ENCODE assay signal across 1 cellular context in the genomic region with DNA sequence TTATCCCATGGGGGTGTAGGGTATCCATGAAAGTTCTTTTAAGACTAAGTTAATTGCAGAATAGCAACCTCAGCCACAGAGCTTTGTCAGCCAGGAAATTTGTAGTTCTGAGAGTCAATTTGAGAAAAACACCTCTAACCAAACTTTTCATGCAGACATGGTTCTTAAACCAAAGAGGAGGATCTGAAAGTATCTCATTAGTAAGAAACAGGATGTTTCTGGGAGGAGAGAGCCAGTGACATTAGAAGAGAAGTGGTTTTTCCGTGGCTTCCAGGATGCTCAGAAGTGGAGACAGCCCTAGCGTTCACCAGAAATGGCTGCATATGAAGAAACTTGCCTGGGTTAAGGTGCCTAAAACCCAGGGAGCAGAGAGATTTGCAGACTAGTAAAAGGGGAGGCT.
A peak's percentile ranks its signal among the peaks of the same experiment; 100 is the strongest.
TF ChIP-seq lines count a peak whose summit lies in the region.

No MANE protein-coding gene starts in this region.

TF ChIP-seq in GM12878, 131 proteins besides CTCF, POLR2A, EP300 and RAD21 (continued from another document and continues in another):
- TF ChIP-seq ZBTB40 (IDR thresholded peaks at IDR 0.05; ENCODE audit: borderline replicate concordance) (no peak), MYC (IDR thresholded peaks at IDR 0.05; ENCODE audit: insufficient read depth, insufficient read length, insufficient replicate concordance, low read length, severe bottlenecking) (no peak), HCFC1 (IDR thresholded peaks at IDR 0.05; ENCODE audit: low read length) (no peak), SP1 (IDR thresholded peaks at IDR 0.05; ENCODE audit: low read depth, low read length) (no peak), TAF1 (IDR thresholded peaks at IDR 0.05; ENCODE audit: borderline replicate concordance, low read depth, low read length) (no peak), SMARCA5 (IDR thresholded peaks at IDR 0.05) (no peak), GABPA (IDR thresholded peaks at IDR 0.05; ENCODE audit: low read depth) (no peak), GATAD2B (conservative IDR thresholded peaks at IDR 0.05; ENCODE audit: low read depth) (no peak), CHD4 (IDR thresholded peaks at IDR 0.05) (no peak), MLLT1 (IDR thresholded peaks at IDR 0.05) (no peak), ELK1 (IDR thresholded peaks at IDR 0.05; ENCODE audit: low read depth, low read length) (no peak), PAX5 (IDR thresholded peaks at IDR 0.05; ENCODE audit: borderline replicate concordance, low read depth, low read length) (0 out of 2 replicates have a peak, but pooled peaks have one; percentile 33), IKZF1 (conservative IDR thresholded peaks at IDR 0.05) (peak; percentile 79), FOXM1 (IDR thresholded peaks at IDR 0.05; ENCODE audit: low read depth, low read length) (no peak), LARP7 (IDR thresholded peaks at IDR 0.05) (no peak), PAX8 (IDR thresholded peaks at IDR 0.05) (no peak), MXI1 (IDR thresholded peaks at IDR 0.05; ENCODE audit: low read depth, low read length) (no peak), JUND (IDR thresholded peaks at IDR 0.05; ENCODE audit: low read depth, low read length) (no peak), ESRRA (IDR thresholded peaks at IDR 0.05; ENCODE audit: low read length) (no peak), SREBF2 (IDR thresholded peaks at IDR 0.05; ENCODE audit: low read length) (no peak), KAT2A (conservative IDR thresholded peaks at IDR 0.05; ENCODE audit: control insufficient read depth, low read depth, low read length) (no peak), NR2C1 (IDR thresholded peaks at IDR 0.05) (no peak), NRF1 (conservative IDR thresholded peaks at IDR 0.05; ENCODE audit: low read depth, low read length) (no peak), ZNF622 (IDR thresholded peaks at IDR 0.05) (no peak), TCF12 (IDR thresholded peaks at IDR 0.05; ENCODE audit: low read depth, low read length) (no peak), MTA3 (IDR thresholded peaks at IDR 0.05; ENCODE audit: borderline replicate concordance, low read length) (no peak), IRF3 (IDR thresholded peaks at IDR 0.05) (no peak), BCL11A (IDR thresholded peaks at IDR 0.05; ENCODE audit: low read depth, low read length) (peak; percentile 78; the same call in 1 of the 2 replicates), BMI1 (IDR thresholded peaks at IDR 0.05; ENCODE audit: borderline replicate concordance) (peak; percentile 14; the same call in 1 of the 2 replicates), ASH2L (IDR thresholded peaks at IDR 0.05; ENCODE audit: borderline replicate concordance, low read depth) (no peak), CREM (IDR thresholded peaks at IDR 0.05; ENCODE audit: low read depth) (no peak), DPF2 (IDR thresholded peaks at IDR 0.05) (peak; percentile 61), YY1 (IDR thresholded peaks at IDR 0.05; ENCODE audit: low read depth, low read length) (no peak), RELB (IDR thresholded peaks at IDR 0.05; ENCODE audit: low read depth) (no peak), JUNB (IDR thresholded peaks at IDR 0.05) (no peak), BCLAF1 (IDR thresholded peaks at IDR 0.05) (no peak), POLR2AphosphoS2 (IDR thresholded peaks at IDR 0.05; ENCODE audit: low read depth, low read length) (no peak), RBBP5 (conservative IDR thresholded peaks at IDR 0.05) (no peak)
- TF ChIP-seq, protein P1, sequence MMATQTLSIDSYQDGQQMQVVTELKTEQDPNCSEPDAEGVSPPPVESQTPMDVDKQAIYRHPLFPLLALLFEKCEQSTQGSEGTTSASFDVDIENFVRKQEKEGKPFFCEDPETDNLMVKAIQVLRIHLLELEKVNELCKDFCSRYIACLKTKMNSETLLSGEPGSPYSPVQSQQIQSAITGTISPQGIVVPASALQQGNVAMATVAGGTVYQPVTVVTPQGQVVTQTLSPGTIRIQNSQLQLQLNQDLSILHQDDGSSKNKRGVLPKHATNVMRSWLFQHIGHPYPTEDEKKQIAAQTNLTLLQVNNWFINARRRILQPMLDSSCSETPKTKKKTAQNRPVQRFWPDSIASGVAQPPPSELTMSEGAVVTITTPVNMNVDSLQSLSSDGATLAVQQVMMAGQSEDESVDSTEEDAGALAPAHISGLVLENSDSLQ (IDR thresholded peaks at IDR 0.05), result no peak
- TF ChIP-seq, protein P2, sequence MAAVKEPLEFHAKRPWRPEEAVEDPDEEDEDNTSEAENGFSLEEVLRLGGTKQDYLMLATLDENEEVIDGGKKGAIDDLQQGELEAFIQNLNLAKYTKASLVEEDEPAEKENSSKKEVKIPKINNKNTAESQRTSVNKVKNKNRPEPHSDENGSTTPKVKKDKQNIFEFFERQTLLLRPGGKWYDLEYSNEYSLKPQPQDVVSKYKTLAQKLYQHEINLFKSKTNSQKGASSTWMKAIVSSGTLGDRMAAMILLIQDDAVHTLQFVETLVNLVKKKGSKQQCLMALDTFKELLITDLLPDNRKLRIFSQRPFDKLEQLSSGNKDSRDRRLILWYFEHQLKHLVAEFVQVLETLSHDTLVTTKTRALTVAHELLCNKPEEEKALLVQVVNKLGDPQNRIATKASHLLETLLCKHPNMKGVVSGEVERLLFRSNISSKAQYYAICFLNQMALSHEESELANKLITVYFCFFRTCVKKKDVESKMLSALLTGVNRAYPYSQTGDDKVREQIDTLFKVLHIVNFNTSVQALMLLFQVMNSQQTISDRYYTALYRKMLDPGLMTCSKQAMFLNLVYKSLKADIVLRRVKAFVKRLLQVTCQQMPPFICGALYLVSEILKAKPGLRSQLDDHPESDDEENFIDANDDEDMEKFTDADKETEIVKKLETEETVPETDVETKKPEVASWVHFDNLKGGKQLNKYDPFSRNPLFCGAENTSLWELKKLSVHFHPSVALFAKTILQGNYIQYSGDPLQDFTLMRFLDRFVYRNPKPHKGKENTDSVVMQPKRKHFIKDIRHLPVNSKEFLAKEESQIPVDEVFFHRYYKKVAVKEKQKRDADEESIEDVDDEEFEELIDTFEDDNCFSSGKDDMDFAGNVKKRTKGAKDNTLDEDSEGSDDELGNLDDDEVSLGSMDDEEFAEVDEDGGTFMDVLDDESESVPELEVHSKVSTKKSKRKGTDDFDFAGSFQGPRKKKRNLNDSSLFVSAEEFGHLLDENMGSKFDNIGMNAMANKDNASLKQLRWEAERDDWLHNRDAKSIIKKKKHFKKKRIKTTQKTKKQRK (IDR thresholded peaks at IDR 0.05; ENCODE audit: low read depth, low read length), result no peak
